Comparison of ENCODE assay signal across 10 cellular contexts in genomic region chr9:33498387-33498786, GRCh38. TPM values are rescaled to one million over a fixed set of nuclear protein-coding genes. Genes with fewer than 3 reads are reported as not detected.
DNase-seq lines count a peak whose midpoint lies in the region; ATAC-seq, FAIRE-seq and TF ChIP-seq lines count a peak whose summit lies in the region.
"Had no signal": no experiment of that assay in that cellular context is flagged by ENCODE, and none has a peak within 500 bp of the region (broad histone marks: within the 10 kb centered on the region; RNA-seq: fewer than 3 reads in every experiment).

No MANE protein-coding gene starts in this region.

- no peaks in the 10 kb centered on the region for H3K79me2 ChIP-seq in HCT116 (ENCODE audit: insufficient read depth, low read length)

- no peak overlapping the region for H3K9ac ChIP-seq in HCT116 (ENCODE audit: low read length)
- H3K9ac ChIP-seq in kidney (ENCODE audit: low read length in 2 of 2), result no peak overlapping the region

- POLR2A ChIA-PET in BJ (lab: Charles Lee), result no interaction called here
- POLR2A ChIA-PET in HCT116 (lab: Charles Lee), result no interaction called here

- no peaks in the 10 kb centered on the region for H4K20me1 ChIP-seq in HCT116 (ENCODE audit: insufficient read depth)

- H3K9me2 ChIP-seq in HCT116 (ENCODE audit: insufficient read depth), result no peaks in the 10 kb centered on the region

- H3K4me2 ChIP-seq in HCT116 (ENCODE audit: low read length), result no peak overlapping the region

- no peaks in the 10 kb centered on the region for H3K27me3 ChIP-seq in BJ (ENCODE audit: control insufficient read depth, insufficient read depth, low read length)
- H3K27me3 ChIP-seq in HCT116 (ENCODE audit: insufficient read depth, low read length), result no peaks in the 10 kb centered on the region
- H3K27me3 ChIP-seq: tibial artery had no signal

- DNase-seq in BJ (ENCODE audit: low read depth), result no peak
- no peak for DNase-seq in HCT116 (ENCODE audit: low read depth, low spot score)
- peak; percentile 13 for DNase-seq in SK-MEL-5 (ENCODE audit: low read depth, low spot score)
- no peak for DNase-seq in kidney
- no peak for DNase-seq in Right ventricle myocardium inferior (ENCODE audit: missing footprints)
- DNase-seq in iPS-NIHi11 (ENCODE audit: low spot score), result no peak
- DNase-seq: midbrain, tibial artery had no signal

- H3K4me1 ChIP-seq in HCT116 (ENCODE audit: control insufficient read depth in 1 of 2, insufficient read depth in 2 of 2, low read length in 2 of 2) (no peaks in the 10 kb centered on the region), kidney (ENCODE audit: control insufficient read depth in 1 of 2, insufficient read depth in 1 of 2, low read depth in 1 of 2, low read length in 2 of 2) (no peaks in the 10 kb centered on the region)
- H3K4me1 ChIP-seq: tibial artery had no signal

- H3K27ac ChIP-seq in HCT116 (ENCODE audit: low read depth, low read length) (no peak overlapping the region), kidney (ENCODE audit: low read depth in 2 of 2, low read length in 2 of 2) (no peak overlapping the region)
- H3K27ac ChIP-seq: tibial artery had no signal

- peak; percentile 98 for FAIRE-seq in kidney (lab: Jason Lieb, UNC)

- no peaks in the 10 kb centered on the region for H3K9me3 ChIP-seq in HCT116 (ENCODE audit: control insufficient read depth in 1 of 2, insufficient read depth in 1 of 2, low read depth in 1 of 2, low read length in 2 of 2)
- no peaks in the 10 kb centered on the region for H3K9me3 ChIP-seq in kidney (ENCODE audit: control insufficient read depth in 1 of 2, low read length in 2 of 2)
- H3K9me3 ChIP-seq: tibial artery had no signal

- CTCF ChIA-PET in BJ (lab: Yijun Ruan, JAX), result interaction anchor here (0.6 kb wide), 1 partner anchor 181 kb away, joined by 3 read pairs; no protein-coding TSS in a partner anchor
- CTCF ChIA-PET in HCT116 (lab: Charles Lee), result no interaction called here

- H3K4me3 ChIP-seq in BJ (ENCODE audit: low read depth, low read length) (no peak overlapping the region), HCT116 (replicated peaks in 1 of 2; ENCODE audit: low read depth in 1 of 2, low read length in 2 of 2) (no peak overlapping the region), kidney (ENCODE audit: low read length in 2 of 2) (no peak overlapping the region)
- H3K4me3 ChIP-seq: tibial artery had no signal

- RAD21 ChIA-PET in HCT116 (lab: Charles Lee; ENCODE audit: low non-redundant PET in 1 of 2, low total read pairs in 2 of 2, uncharacterized antibody in 2 of 2, unreplicated experiment in 2 of 2), result no interaction called here

- no peak for ATAC-seq in HCT116
- ATAC-seq in GM18505 (IDR thresholded peaks at IDR 0.05; ENCODE audit: unreplicated experiment), result no peak
- ATAC-seq in Right ventricle myocardium inferior, result no peak
- ATAC-seq in GM21367 (IDR thresholded peaks at IDR 0.05; ENCODE audit: unreplicated experiment), result no peak

- BruUV-seq in HCT116 (replicated peaks; lab: Mats Ljungman, UMichigan), result no TSS peak

- H3K36me3 ChIP-seq in BJ (ENCODE audit: control insufficient read depth, insufficient read depth, low read length), result no peaks in the 10 kb centered on the region
- no peaks in the 10 kb centered on the region for H3K36me3 ChIP-seq in HCT116 (ENCODE audit: control insufficient read depth in 1 of 2, insufficient read depth in 2 of 2, low read length in 2 of 2)
- H3K36me3 ChIP-seq in kidney (ENCODE audit: control insufficient read depth in 1 of 2, insufficient read depth in 2 of 2, low read length in 2 of 2), result no peaks in the 10 kb centered on the region
- H3K36me3 ChIP-seq: tibial artery had no signal

- no peak for TF ChIP-seq POLR2A in HCT116 (IDR thresholded peaks at IDR 0.05; ENCODE audit: borderline replicate concordance, extremely low read depth, insufficient read depth, insufficient read length)
- TF ChIP-seq POLR2A in GM18505 (IDR thresholded peaks at IDR 0.05; ENCODE audit: borderline replicate concordance, extremely low read depth, insufficient read depth, insufficient read length), result no peak

- peak; percentile 37; the same call in 1 of the 2 replicates for TF ChIP-seq CTCF in BJ (IDR thresholded peaks at IDR 0.05; ENCODE audit: insufficient read depth, low read depth, low read length)
- TF ChIP-seq CTCF in HCT116 (IDR thresholded peaks at IDR 0.05 in 2 of 3, conservative IDR thresholded peaks at IDR 0.05 in 1 of 3; ENCODE audit: borderline replicate concordance in 1 of 3, insufficient read depth in 1 of 3, low read depth in 2 of 3, low read length in 2 of 3), result peak in 2 of 3 experiments; percentile 20 to 28; a peak in 1 of 6 replicates
- no peak for TF ChIP-seq CTCF in kidney (IDR thresholded peaks at IDR 0.05; ENCODE audit: borderline replicate concordance, extremely low read depth, insufficient read depth)

- in situ Hi-C loops in SK-MEL-5 (cut with HindIII; ENCODE audit: low pct_unique_long_range_greater_than_20kb, low sequenced_read_pairs), result no loop called here

- peak overlapping the region; percentile 74 for H2AFZ ChIP-seq in HCT116 (ENCODE audit: low read depth, low read length, poor library complexity, severe bottlenecking)

- TF ChIP-seq RAD21 in HCT116 (IDR thresholded peaks at IDR 0.05; ENCODE audit: low read depth), result peak; percentile 19; the same call in 1 of the 2 replicates

- intact Hi-C loops in HCT116 (cut with micrococcal nuclease) (no loop called here), kidney (cut with DNase I) (no loop called here), Right ventricle myocardium inferior (cut with DNase I) (no loop called here)

TF ChIP-seq in HCT116, 20 proteins besides CTCF, POLR2A, EP300 and RAD21 (continues in another document):
- no peak for TF ChIP-seq EGR1 (IDR thresholded peaks at IDR 0.05; ENCODE audit: low read depth)
- no peak for TF ChIP-seq ZNF274 (IDR thresholded peaks at IDR 0.05; ENCODE audit: low read depth, low read length)
- TF ChIP-seq EZH2 (IDR thresholded peaks at IDR 0.05), result no peak
- TF ChIP-seq CEBPB (IDR thresholded peaks at IDR 0.05; ENCODE audit: low read depth), result no peak
- TF ChIP-seq JUND (IDR thresholded peaks at IDR 0.05), result no peak
- no peak for TF ChIP-seq CBX3 (IDR thresholded peaks at IDR 0.05; ENCODE audit: low read depth)
- no peak for TF ChIP-seq SRF (IDR thresholded peaks at IDR 0.05; ENCODE audit: low read depth)
- no peak for TF ChIP-seq POLR2AphosphoS5 (IDR thresholded peaks at IDR 0.05; ENCODE audit: low read depth, low read length)
- no peak for TF ChIP-seq YY1 (IDR thresholded peaks at IDR 0.05; ENCODE audit: extremely low read depth, insufficient replicate concordance, low read depth, low read length)
- no peak for TF ChIP-seq ZBTB33 (IDR thresholded peaks at IDR 0.05; ENCODE audit: extremely low read depth, insufficient replicate concordance, low read length)
- TF ChIP-seq EZH2phosphoT487 (IDR thresholded peaks at IDR 0.05; ENCODE audit: borderline replicate concordance), result no peak

RNA-seq across cellular contexts. Expression of gene NOL6, which starts 24.7 kb away (rescaled TPM):
- polyA plus RNA-seq in BJ (2011; rRNA removed) (23.6 and 39.4 TPM in 2 replicates), kidney (ENCODE audit: insufficient read depth, low read depth, low replicate concordance) (10.8 TPM)
- 32.5 and 44.9 TPM in 2 replicates for polyA minus RNA-seq in BJ (2011; rRNA and poly(A)+ RNA removed)
- total RNA-seq in HCT116 (2021; ENCODE audit: unreplicated experiment) (36.4 TPM), kidney (32.8 TPM), Right ventricle myocardium inferior (13.0 TPM)
- 19.3 and 19.6 TPM in 2 replicates for polyA plus RNA-seq in HCT116 (2012)
- total RNA-seq in SK-MEL-5 (2014; rRNA removed; shearing (Covaris generic)), result 29.7 and 34.5 TPM in 2 replicates
- 48.4 and 61.2 TPM in 2 replicates for polyA plus RNA-seq in SK-MEL-5 (2015; cell fraction: cytosol; rRNA removed)
- polyA plus RNA-seq in SK-MEL-5 (2015; cell fraction: nucleus; rRNA removed), result 104 and 105 TPM in 2 replicates

RNA-seq across cellular contexts. Expression of gene ANKRD18B, which starts 25.7 kb away (rescaled TPM):
- polyA plus RNA-seq in BJ (2011; rRNA removed), result 0.74 and 1.2 TPM in 2 replicates
- polyA minus RNA-seq in BJ (2011; rRNA and poly(A)+ RNA removed), result 0.14 and 0.77 TPM in 2 replicates
- total RNA-seq in HCT116 (2021; ENCODE audit: unreplicated experiment), result 3.9 TPM
- polyA plus RNA-seq in HCT116 (2012), result 1.1 and 1.6 TPM in 2 replicates
- total RNA-seq in SK-MEL-5 (2014; rRNA removed; shearing (Covaris generic)), result 0.45 and 4.8 TPM in 2 replicates
- 2.6 and 13.2 TPM in 2 replicates for polyA plus RNA-seq in SK-MEL-5 (2015; cell fraction: cytosol; rRNA removed)
- 1.0 and 6.5 TPM in 2 replicates for polyA plus RNA-seq in SK-MEL-5 (2015; cell fraction: nucleus; rRNA removed)
- total RNA-seq in kidney, result 0.72 TPM
- not detected for polyA plus RNA-seq in kidney (ENCODE audit: insufficient read depth, low read depth, low replicate concordance)
- not detected for total RNA-seq in Right ventricle myocardium inferior

RNA-seq across cellular contexts. Expression of gene AQP3, which starts 51.0 kb away (rescaled TPM):
- 0.40 and 0.47 TPM in 2 replicates for polyA plus RNA-seq in BJ (2011; rRNA removed)
- 0.43 TPM in 1 of 2 replicates, not detected in the other for polyA minus RNA-seq in BJ (2011; rRNA and poly(A)+ RNA removed)
- total RNA-seq in HCT116 (2021; ENCODE audit: unreplicated experiment), result 5.5 TPM
- polyA plus RNA-seq in HCT116 (2012), result 2.1 and 3.1 TPM in 2 replicates
- total RNA-seq in SK-MEL-5 (2014; rRNA removed; shearing (Covaris generic)), result 0.08 TPM in 1 of 2 replicates, not detected in the other
- polyA plus RNA-seq in SK-MEL-5 (2015; cell fraction: cytosol; rRNA removed), result 0.14 and 0.19 TPM in 2 replicates
- 0.19 and 2.1 TPM in 2 replicates for polyA plus RNA-seq in SK-MEL-5 (2015; cell fraction: nucleus; rRNA removed)
- total RNA-seq in kidney, result 135 TPM
- polyA plus RNA-seq in kidney (ENCODE audit: insufficient read depth, low read depth, low replicate concordance), result 401 TPM
- 16.3 TPM for total RNA-seq in Right ventricle myocardium inferior
